In genomic region chr11:125225401-125225800, GRCh38 we compare ENCODE assay signal across 18 cellular contexts.
"Had no signal": no experiment of that assay in that cellular context is flagged by ENCODE, and none has a peak within 500 bp of the region (broad histone marks: within the 10 kb centered on the region; RNA-seq: fewer than 3 reads in every experiment).

No MANE protein-coding gene starts in this region.

- H3K27me3 Mint-ChIP-seq: stimulated activated naive CD8-positive, alpha-beta T cell treated with anti-CD3 and anti-CD28 coated beads, Interleukin-15, Interleukin-2, amounts not matched to agents 100 ng/mL and 50 ng/mL, for 24 hours had no signal

- H3K27ac Mint-ChIP-seq: naive thymus-derived CD4-positive, alpha-beta T cell; natural killer cell treated with Interleukin-12 subunit alpha and Interleukin-12 subunit beta and Interleukin-15 and Interleukin-18, amount 100 ng/mL, for 72 hours; stimulated activated naive CD8-positive, alpha-beta T cell treated with anti-CD3 and anti-CD28 coated beads, Interleukin-15, Interleukin-2, amounts not matched to agents 100 ng/mL and 50 ng/mL, for 24 hours; type B pancreatic cell had no signal

- H3K4me1 ChIP-seq: prostate gland, suprapubic skin, uterus had no signal

- DNase-seq: left ventricle myocardium inferior; midbrain; naive thymus-derived CD4-positive, alpha-beta T cell; stimulated activated CD4-positive, alpha-beta T cell treated with anti-CD3 and anti-CD28 coated beads, Interleukin-12 subunit alpha, Interleukin-12 subunit beta, amount 100 ng/mL, for 4 hours; stimulated activated CD4-positive, alpha-beta T cell treated with anti-CD3 and anti-CD28 coated beads, Interleukin-2, amount 100 ng/mL, for 24 hours; stimulated activated CD4-positive, alpha-beta T cell treated with anti-CD3 and anti-CD28 coated beads, Interleukin-4, amount 100 ng/mL, for 1 hour; stimulated activated naive CD4-positive, alpha-beta T cell had no signal

- H3K36me3 ChIP-seq: heart left ventricle, left ventricle myocardium inferior, prostate gland, suprapubic skin, tibial nerve, uterus had no signal

- H3K36me3 Mint-ChIP-seq: naive thymus-derived CD4-positive, alpha-beta T cell; natural killer cell treated with Interleukin-12 subunit alpha and Interleukin-12 subunit beta and Interleukin-15 and Interleukin-18, amount 100 ng/mL, for 72 hours; type B pancreatic cell had no signal

- H3K4me3 Mint-ChIP-seq: naive thymus-derived CD4-positive, alpha-beta T cell; natural killer cell treated with Interleukin-12 subunit alpha and Interleukin-12 subunit beta and Interleukin-15 and Interleukin-18, amount 100 ng/mL, for 72 hours; stimulated activated naive CD8-positive, alpha-beta T cell treated with anti-CD3 and anti-CD28 coated beads, Interleukin-15, Interleukin-2, amounts not matched to agents 100 ng/mL and 50 ng/mL, for 24 hours; type B pancreatic cell had no signal

- H3K27me3 ChIP-seq: heart left ventricle, suprapubic skin, tibial nerve, uterus had no signal

- H3K4me1 Mint-ChIP-seq: naive thymus-derived CD4-positive, alpha-beta T cell had no signal

- H3K4me3 ChIP-seq: heart left ventricle, left ventricle myocardium inferior, lung, mucosa of descending colon, prostate gland, skin epidermis, suprapubic skin, tibial nerve, uterus had no signal

- H3K9me3 Mint-ChIP-seq: naive thymus-derived CD4-positive, alpha-beta T cell; natural killer cell treated with Interleukin-12 subunit alpha and Interleukin-12 subunit beta and Interleukin-15 and Interleukin-18, amount 100 ng/mL, for 72 hours; stimulated activated naive CD8-positive, alpha-beta T cell treated with anti-CD3 and anti-CD28 coated beads, Interleukin-15, Interleukin-2, amounts not matched to agents 100 ng/mL and 50 ng/mL, for 24 hours; type B pancreatic cell had no signal

- H3K27ac ChIP-seq: prostate gland, suprapubic skin, uterus had no signal

- H3K9me3 ChIP-seq: heart left ventricle, left ventricle myocardium inferior, mucosa of descending colon, prostate gland, suprapubic skin, tibial nerve, uterus had no signal
